ENCODE assay signal across 1 cellular context in genomic region chr15:41125950-41126642, GRCh38.
TF ChIP-seq lines count a peak whose summit lies in the region.

No MANE protein-coding gene starts in this region.

TF ChIP-seq in HCT116, 20 proteins besides CTCF, POLR2A, EP300 and RAD21:
- TF ChIP-seq ZBTB33 (IDR thresholded peaks at IDR 0.05; ENCODE audit: extremely low read depth, insufficient replicate concordance, low read length): no peak
